Comparison of ENCODE assay signal across 8 cellular contexts in genomic region chr16:85316321-85316919, GRCh38.
DNase-seq lines count a peak whose midpoint lies in the region; ATAC-seq and TF ChIP-seq lines count a peak whose summit lies in the region.

No MANE protein-coding gene starts in this region.

- H3K4me3 ChIP-seq in astrocyte of the cerebellum (ENCODE audit: low read depth, low read length), result no peak overlapping the region

- POLR2A ChIA-PET in RWPE1 (lab: Yijun Ruan, JAX; ENCODE audit: low non-redundant PET), result no interaction called here

- no peak overlapping the region for H3K27ac ChIP-seq in RWPE1

- CTCF ChIA-PET in RWPE1 (lab: Yijun Ruan, JAX), result no interaction called here

- ATAC-seq in HG02884 (IDR thresholded peaks at IDR 0.05; ENCODE audit: unreplicated experiment) (no peak), GM19035 (IDR thresholded peaks at IDR 0.05; ENCODE audit: unreplicated experiment) (no peak)

- in situ Hi-C loops in astrocyte of the cerebellum (cut with HindIII; ENCODE audit: low sequenced_read_pairs), result loop anchor here (5.0 kb wide), 1 partner anchor 51 kb away; no protein-coding TSS in a partner anchor

- DNase-seq in DMS 273 treated with DMSO at 0.1 percent for 48 hours (lab: John Stamatoyannopoulos, UW) (peak; percentile 28), HT-29 (ENCODE audit: low spot score) (peak; percentile 66), RWPE1 (ENCODE audit: low spot score) (no peak), astrocyte of the cerebellum (ENCODE audit: low read depth) (no peak), iPS-NIHi7 (ENCODE audit: extremely low spot score) (peak; percentile 85)
- DNase-seq in stimulated activated CD4-positive, alpha-beta T cell treated with anti-CD3 and anti-CD28 coated beads, Interleukin-2, amount 100 ng/mL, for 48 hours, result peak; percentile 51 to 59

- TF ChIP-seq CTCF in RWPE1 (conservative IDR thresholded peaks at IDR 0.05; ENCODE audit: low read depth), result peak; percentile 55
- peak; percentile 94 for TF ChIP-seq CTCF in astrocyte of the cerebellum (IDR thresholded peaks at IDR 0.05; ENCODE audit: low read depth, low read length, missing control alignments)

Comparison
In these comparisons a context has a peak if more than half of its experiments do, and no peak if none do; other contexts are left out.
1. DNase-seq: peak in DMS 273 treated with DMSO at 0.1 percent for 48 hours (single experiment), HT-29 (single experiment), iPS-NIHi7 (single experiment) and stimulated activated CD4-positive, alpha-beta T cell treated with anti-CD3 and anti-CD28 coated beads, Interleukin-2, amount 100 ng/mL, for 48 hours (2 of 2); none in RWPE1 (single experiment) and astrocyte of the cerebellum (single experiment).